Comparison of ENCODE assay signal across 3 cellular contexts in genomic region chr4:7689773-7690693, GRCh38.
TF ChIP-seq lines count a peak whose summit lies in the region.

No MANE protein-coding gene starts in this region.

TF ChIP-seq in HEK293T, 16 proteins besides CTCF, POLR2A, EP300 and RAD21:
- TF ChIP-seq, protein P1, sequence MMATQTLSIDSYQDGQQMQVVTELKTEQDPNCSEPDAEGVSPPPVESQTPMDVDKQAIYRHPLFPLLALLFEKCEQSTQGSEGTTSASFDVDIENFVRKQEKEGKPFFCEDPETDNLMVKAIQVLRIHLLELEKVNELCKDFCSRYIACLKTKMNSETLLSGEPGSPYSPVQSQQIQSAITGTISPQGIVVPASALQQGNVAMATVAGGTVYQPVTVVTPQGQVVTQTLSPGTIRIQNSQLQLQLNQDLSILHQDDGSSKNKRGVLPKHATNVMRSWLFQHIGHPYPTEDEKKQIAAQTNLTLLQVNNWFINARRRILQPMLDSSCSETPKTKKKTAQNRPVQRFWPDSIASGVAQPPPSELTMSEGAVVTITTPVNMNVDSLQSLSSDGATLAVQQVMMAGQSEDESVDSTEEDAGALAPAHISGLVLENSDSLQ (IDR thresholded peaks at IDR 0.05), result peak; percentile 36; the same call in 1 of the 2 replicates
- no peak for TF ChIP-seq FOXK2 (IDR thresholded peaks at IDR 0.05)

TF ChIP-seq in IMR-90, 13 proteins besides CTCF, POLR2A, EP300 and RAD21:
- no peak for TF ChIP-seq FOS (IDR thresholded peaks at IDR 0.05; ENCODE audit: low read depth, low read length)
- no peak for TF ChIP-seq MXI1 (IDR thresholded peaks at IDR 0.05; ENCODE audit: borderline replicate concordance, low read depth, low read length)
- TF ChIP-seq RFX5 (IDR thresholded peaks at IDR 0.05; ENCODE audit: low read depth, low read length), result no peak
- TF ChIP-seq MAFK (IDR thresholded peaks at IDR 0.05; ENCODE audit: low read depth, low read length), result no peak
- TF ChIP-seq CHD1 (IDR thresholded peaks at IDR 0.05; ENCODE audit: low read depth, low read length), result no peak
- no peak for TF ChIP-seq BHLHE40 (IDR thresholded peaks at IDR 0.05; ENCODE audit: low read depth, low read length)
- no peak for TF ChIP-seq MAZ (IDR thresholded peaks at IDR 0.05; ENCODE audit: borderline replicate concordance, low read depth, low read length)
- no peak for TF ChIP-seq RCOR1 (IDR thresholded peaks at IDR 0.05; ENCODE audit: insufficient replicate concordance, low read length)
- TF ChIP-seq, protein P2, sequence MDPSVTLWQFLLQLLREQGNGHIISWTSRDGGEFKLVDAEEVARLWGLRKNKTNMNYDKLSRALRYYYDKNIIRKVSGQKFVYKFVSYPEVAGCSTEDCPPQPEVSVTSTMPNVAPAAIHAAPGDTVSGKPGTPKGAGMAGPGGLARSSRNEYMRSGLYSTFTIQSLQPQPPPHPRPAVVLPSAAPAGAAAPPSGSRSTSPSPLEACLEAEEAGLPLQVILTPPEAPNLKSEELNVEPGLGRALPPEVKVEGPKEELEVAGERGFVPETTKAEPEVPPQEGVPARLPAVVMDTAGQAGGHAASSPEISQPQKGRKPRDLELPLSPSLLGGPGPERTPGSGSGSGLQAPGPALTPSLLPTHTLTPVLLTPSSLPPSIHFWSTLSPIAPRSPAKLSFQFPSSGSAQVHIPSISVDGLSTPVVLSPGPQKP (IDR thresholded peaks at IDR 0.05; ENCODE audit: borderline replicate concordance, low read depth, low read length), result no peak
- no peak for TF ChIP-seq CEBPB (IDR thresholded peaks at IDR 0.05; ENCODE audit: low read depth, low read length)
- no peak for TF ChIP-seq NFE2L2 (IDR thresholded peaks at IDR 0.05; ENCODE audit: low read depth, low read length)
- no peak for TF ChIP-seq USF2 (IDR thresholded peaks at IDR 0.05; ENCODE audit: low read depth, low read length)
TF ChIP-seq in IMR-90: peak in this region for 0.

TF ChIP-seq in H1, 55 proteins besides CTCF, POLR2A, EP300 and RAD21:
- TF ChIP-seq ZNF274 (IDR thresholded peaks at IDR 0.05; ENCODE audit: borderline replicate concordance, extremely low read depth, low read length) (no peak), RBBP5 (IDR thresholded peaks at IDR 0.05; ENCODE audit: borderline replicate concordance, low read depth, low read length) (no peak), BRCA1 (IDR thresholded peaks at IDR 0.05; ENCODE audit: low read depth, low read length) (no peak), NRF1 (IDR thresholded peaks at IDR 0.05; ENCODE audit: low read depth, low read length) (no peak), YY1 (IDR thresholded peaks at IDR 0.05; ENCODE audit: low read depth, low read length) (no peak), E2F6 (IDR thresholded peaks at IDR 0.05) (no peak), TAF1 (IDR thresholded peaks at IDR 0.05; ENCODE audit: low read depth, low read length) (no peak), JUND (IDR thresholded peaks at IDR 0.05; ENCODE audit: low read length) (no peak), TEAD4 (IDR thresholded peaks at IDR 0.05; ENCODE audit: low read depth, low read length) (no peak), FOSL1 (IDR thresholded peaks at IDR 0.05; ENCODE audit: insufficient read depth, low read depth, low read length) (no peak), TAF7 (optimal IDR thresholded peaks at IDR 0.05; ENCODE audit: borderline replicate concordance, low read depth, low read length) (no peak), CBX5 (IDR thresholded peaks at IDR 0.05; ENCODE audit: low read depth, low read length) (no peak), BACH1 (IDR thresholded peaks at IDR 0.05; ENCODE audit: low read length) (no peak), SAP30 (IDR thresholded peaks at IDR 0.05; ENCODE audit: insufficient read depth, insufficient replicate concordance, low read length) (no peak)
- TF ChIP-seq, protein P3, sequence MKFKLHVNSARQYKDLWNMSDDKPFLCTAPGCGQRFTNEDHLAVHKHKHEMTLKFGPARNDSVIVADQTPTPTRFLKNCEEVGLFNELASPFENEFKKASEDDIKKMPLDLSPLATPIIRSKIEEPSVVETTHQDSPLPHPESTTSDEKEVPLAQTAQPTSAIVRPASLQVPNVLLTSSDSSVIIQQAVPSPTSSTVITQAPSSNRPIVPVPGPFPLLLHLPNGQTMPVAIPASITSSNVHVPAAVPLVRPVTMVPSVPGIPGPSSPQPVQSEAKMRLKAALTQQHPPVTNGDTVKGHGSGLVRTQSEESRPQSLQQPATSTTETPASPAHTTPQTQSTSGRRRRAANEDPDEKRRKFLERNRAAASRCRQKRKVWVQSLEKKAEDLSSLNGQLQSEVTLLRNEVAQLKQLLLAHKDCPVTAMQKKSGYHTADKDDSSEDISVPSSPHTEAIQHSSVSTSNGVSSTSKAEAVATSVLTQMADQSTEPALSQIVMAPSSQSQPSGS (IDR thresholded peaks at IDR 0.05; ENCODE audit: low read length), result no peak
